ENCODE assay signal across 7 cellular contexts in the genomic region with DNA sequence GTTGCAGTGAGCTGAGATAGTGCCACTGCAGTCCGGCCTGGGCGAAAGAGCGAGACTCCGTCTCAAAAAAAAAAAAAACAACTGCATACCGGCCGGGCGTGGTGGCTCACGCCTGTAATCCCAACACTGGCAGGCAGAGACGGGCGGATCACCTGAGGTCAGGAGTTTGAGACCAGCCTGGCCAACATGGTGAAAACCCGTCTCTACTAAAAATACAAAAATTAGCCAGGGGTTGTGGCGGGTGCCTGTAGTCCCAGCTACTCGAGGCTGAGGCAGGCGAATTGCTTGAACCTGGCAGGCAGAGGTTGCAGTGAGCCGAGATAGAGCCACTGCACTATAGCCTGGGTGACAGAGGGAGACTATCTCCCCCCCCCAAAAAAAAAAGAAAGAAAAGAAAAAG. TPM values are rescaled to one million over a fixed set of nuclear protein-coding genes. Genes with fewer than 3 reads are reported as not detected.
A peak's percentile ranks its signal among the peaks of the same experiment; 100 is the strongest.
DNase-seq lines count a peak whose midpoint lies in the region; ATAC-seq and TF ChIP-seq lines count a peak whose summit lies in the region.
"Not testable (repeated sequence)": the region's sequence is repeated elsewhere in the genome, so short reads cannot be mapped to it uniquely, and the experiment has no call there.

No MANE protein-coding gene starts in this region.

- peak overlapping the region; percentile 100 for H3K27ac ChIP-seq in Panc1 (ENCODE audit: low read length)
- H3K27ac ChIP-seq in colonic mucosa: peak overlapping the region; percentile 100
- not testable (repeated sequence) for H3K27ac ChIP-seq in mesenchymal stem cell (ENCODE audit: low read length, poor library complexity, severe bottlenecking)
- H3K27ac ChIP-seq in sigmoid colon: peak overlapping the region in 3 of 4 donors; percentile 80 to 91 (median 90)
- peak overlapping the region; percentile 91 to 99 (median 95) for H3K27ac ChIP-seq in transverse colon

- H3K4me3 ChIP-seq in Caco-2 (ENCODE audit: low read depth, low read length); Panc1 (ENCODE audit: low read depth in 2 of 2, low read length in 2 of 2); colonic mucosa; mesenchymal stem cell (ENCODE audit: insufficient read depth in 1 of 2, low read depth in 1 of 2, low read length in 2 of 2); sigmoid colon; transverse colon: not testable (repeated sequence)

- not testable (repeated sequence) for ATAC-seq in Panc1

- not testable (repeated sequence) for H3K4me3 Mint-ChIP-seq in Caco-2 (ENCODE audit: unreplicated experiment); activated T-cell treated with anti-CD3 and anti-CD28 coated beads, Interleukin-2, amount 50 U/mL, for 24 hours

- H2AK5ac ChIP-seq in mesenchymal stem cell (ENCODE audit: low read length, severe bottlenecking): peak overlapping the region; percentile 81

- not testable (repeated sequence) for H3K27me3 Mint-ChIP-seq in Caco-2 (ENCODE audit: insufficient read depth, unreplicated experiment); activated T-cell treated with anti-CD3 and anti-CD28 coated beads, Interleukin-2, amount 50 U/mL, for 24 hours

- intact Hi-C loops in Caco-2 (cut with micrococcal nuclease; ENCODE audit: unreplicated experiment); Panc1 (cut with micrococcal nuclease; ENCODE audit: unreplicated experiment); colonic mucosa (cut with DNase I); sigmoid colon (cut with DNase I); transverse colon (cut with DNase I; ENCODE audit: low total_unique reads): not testable (repeated sequence)

- H3K9me3 ChIP-seq in Caco-2; Panc1 (ENCODE audit: control insufficient read depth, insufficient read depth, low read depth, low read length); colonic mucosa; mesenchymal stem cell (ENCODE audit: control insufficient read depth, low read length); sigmoid colon; transverse colon: not testable (repeated sequence)

- H3K4me1 ChIP-seq in Caco-2 (peaks cover 83% of the 10 kb centered on the region), Panc1 (ENCODE audit: control insufficient read depth, insufficient read depth, low read length) (peaks cover 72% of the 10 kb centered on the region), colonic mucosa (peaks cover 30% of the 10 kb centered on the region), mesenchymal stem cell (ENCODE audit: control insufficient read depth, insufficient read depth, low read depth, low read length) (peaks cover 14% of the 10 kb centered on the region), sigmoid colon (peaks cover 0 to 68% (median 59%) of the 10 kb centered on the region in 4 donors), transverse colon (peaks cover 49 to 97% (median 84%) of the 10 kb centered on the region in 4 donors)

- not testable (repeated sequence) for H3K79me1 ChIP-seq in mesenchymal stem cell (replicated peaks; ENCODE audit: low read length, poor library complexity, severe bottlenecking)

- not testable (repeated sequence) for TF ChIP-seq POLR2A in sigmoid colon (IDR thresholded peaks at IDR 0.05); transverse colon (IDR thresholded peaks at IDR 0.05)

- DNase-seq in Caco-2 (peak in 1 of 2 experiments; percentile 17), colonic mucosa (peak; percentile 39), sigmoid colon (peak; percentile 50)
- DNase-seq in Panc1 (ENCODE audit: low read depth, low spot score); activated T-cell treated with anti-CD3 and anti-CD28 coated beads, Interleukin-2, amount 50 U/mL, for 24 hours; mesenchymal stem cell; transverse colon: not testable (repeated sequence)

- BruUV-seq in Caco-2 (replicated peaks; lab: Mats Ljungman, UMichigan); Panc1 (replicated peaks; lab: Mats Ljungman, UMichigan): not testable (repeated sequence)

- 96% methylated on average over 11 of the region's 15 CpGs for WGBS in mesenchymal stem cell
- WGBS in sigmoid colon, 2 donors: 36 to 74% methylated on average over 15 of the region's 15 CpGs
- WGBS in transverse colon (ENCODE audit: low coverage in 1 of 2), 2 donors: 49 to 86% methylated on average over 10 to 15 of the region's 15 CpGs

- H3K4me1 Mint-ChIP-seq in Caco-2 (ENCODE audit: low read depth, unreplicated experiment): peaks cover 63% of the 10 kb centered on the region
- H3K4me1 Mint-ChIP-seq in activated T-cell treated with anti-CD3 and anti-CD28 coated beads, Interleukin-2, amount 50 U/mL, for 24 hours (ENCODE audit: low read depth): peaks cover 63% of the 10 kb centered on the region

- CTCF ChIA-PET in Caco-2 (lab: Charles Lee) (interaction anchor here (2.5 kb wide), 1 partner anchor 9 kb away, joined by 9 read pairs; no protein-coding TSS in a partner anchor), Panc1 (lab: Charles Lee) (interaction anchor here (0.6 to 0.7 kb wide), 3 partner anchors 7 to 158 kb away, joined by 3 to 6 read pairs (median 4); no protein-coding TSS in a partner anchor)

- POLR2A ChIA-PET in Caco-2 (lab: Charles Lee); Panc1 (lab: Charles Lee): not testable (repeated sequence)

- in situ Hi-C loops in Panc1 (cut with HindIII; ENCODE audit: low pct_unique_long_range_greater_than_20kb, low sequenced_read_pairs); transverse colon (cut with MboI; ENCODE audit: low pct_ligation_motif_present in 1 of 4, low pct_unique_long_range_greater_than_20kb in 1 of 4, low sequenced_read_pairs in 3 of 4): not testable (repeated sequence)

- peak overlapping the region; percentile 98 for H3K27ac Mint-ChIP-seq in Caco-2 (ENCODE audit: unreplicated experiment)
- H3K27ac Mint-ChIP-seq in activated T-cell treated with anti-CD3 and anti-CD28 coated beads, Interleukin-2, amount 50 U/mL, for 24 hours: peak overlapping the region; percentile 44

- H3K27me3 ChIP-seq in Caco-2 (replicated peaks; ENCODE audit: control insufficient read depth, insufficient read depth, low read length); Panc1 (ENCODE audit: control insufficient read depth, insufficient read depth, low read length); colonic mucosa; mesenchymal stem cell (ENCODE audit: control insufficient read depth in 1 of 2, insufficient read depth in 1 of 2, low read length in 2 of 2); sigmoid colon; transverse colon: not testable (repeated sequence)

- not testable (repeated sequence) for H3K23ac ChIP-seq in mesenchymal stem cell (ENCODE audit: low read length in 2 of 2)

- peak overlapping the region; percentile 23 to 48 for H3K18ac ChIP-seq in mesenchymal stem cell (ENCODE audit: low read depth in 1 of 2, low read length in 2 of 2)

- not testable (repeated sequence) for H3K14ac ChIP-seq in mesenchymal stem cell (ENCODE audit: low read length in 2 of 2)

- H2BK15ac ChIP-seq in mesenchymal stem cell (ENCODE audit: low read depth, poor library complexity, severe bottlenecking): not testable (repeated sequence)

- TF ChIP-seq CTCF in Caco-2 (IDR thresholded peaks at IDR 0.05; ENCODE audit: insufficient read depth in 1 of 2, low read depth in 1 of 2, low read length in 1 of 2, severe bottlenecking in 1 of 2, unreplicated experiment in 1 of 2); Panc1 (IDR thresholded peaks at IDR 0.05); colonic mucosa (IDR thresholded peaks at IDR 0.05); sigmoid colon (IDR thresholded peaks at IDR 0.05): not testable (repeated sequence)
- TF ChIP-seq CTCF in transverse colon (IDR thresholded peaks at IDR 0.05): peak in 1 of 5 experiments; percentile 3

- H3K4me2 ChIP-seq in mesenchymal stem cell (ENCODE audit: low read length, poor library complexity, severe bottlenecking): not testable (repeated sequence)

- not testable (repeated sequence) for H3K4ac ChIP-seq in mesenchymal stem cell (ENCODE audit: low read depth in 1 of 2, low read length in 2 of 2)

- peaks cover 71% of the 10 kb centered on the region for H3K36me3 Mint-ChIP-seq in Caco-2 (ENCODE audit: insufficient read depth, unreplicated experiment)
- H3K36me3 Mint-ChIP-seq in activated T-cell treated with anti-CD3 and anti-CD28 coated beads, Interleukin-2, amount 50 U/mL, for 24 hours (ENCODE audit: low read depth): not testable (repeated sequence)

- H3K9me3 Mint-ChIP-seq in Caco-2 (ENCODE audit: unreplicated experiment); activated T-cell treated with anti-CD3 and anti-CD28 coated beads, Interleukin-2, amount 50 U/mL, for 24 hours: not testable (repeated sequence)

- not testable (repeated sequence) for H2AFZ ChIP-seq in mesenchymal stem cell (ENCODE audit: low read depth, low read length)

- not testable (repeated sequence) for H2BK5ac ChIP-seq in mesenchymal stem cell (ENCODE audit: low read depth, low read length, poor library complexity, severe bottlenecking)

- TF ChIP-seq EP300 in sigmoid colon (IDR thresholded peaks at IDR 0.05); transverse colon (IDR thresholded peaks at IDR 0.05; ENCODE audit: low read depth): not testable (repeated sequence)

- peak overlapping the region in 1 of 2 experiments; percentile 59 for H2BK12ac ChIP-seq in mesenchymal stem cell (ENCODE audit: low read length in 2 of 2)

- H4K91ac ChIP-seq in mesenchymal stem cell (ENCODE audit: low read length): not testable (repeated sequence)

- H2BK120ac ChIP-seq in mesenchymal stem cell (ENCODE audit: low read depth, low read length): not testable (repeated sequence)

- not testable (repeated sequence) for H4K8ac ChIP-seq in mesenchymal stem cell (ENCODE audit: low read length)

- H3K36me3 ChIP-seq in Caco-2 (ENCODE audit: control insufficient read depth, insufficient read depth, low read length); Panc1 (ENCODE audit: control insufficient read depth, insufficient read depth, low read length); colonic mucosa; mesenchymal stem cell (ENCODE audit: control insufficient read depth in 1 of 2, insufficient read depth in 2 of 2, low read depth in 1 of 2, low read length in 2 of 2); sigmoid colon; transverse colon: not testable (repeated sequence)

- peak overlapping the region in 1 of 2 donors; percentile 96 for H3K9ac ChIP-seq in colonic mucosa (ENCODE audit: low read depth in 2 of 2, low read length in 2 of 2)
- H3K9ac ChIP-seq in mesenchymal stem cell (ENCODE audit: low read length): not testable (repeated sequence)

RNA-seq across cellular contexts. Expression of a gene that starts 42.4 kb away (rescaled TPM):
- 22.5 and 23.6 TPM in 2 replicates for total RNA-seq in Caco-2 (2022)
- total RNA-seq in Panc1 (2021; ENCODE audit: unreplicated experiment): 12.5 TPM
- 8.6 TPM for polyA plus RNA-seq in Panc1 (2012; ENCODE audit: insufficient read length)
- 1 to 10 TPM; 5.9 to 7.9 TPM for total RNA-seq in colonic mucosa
- polyA plus RNA-seq in mesenchymal stem cell (2013, experiment 1 of 2): 4.7 TPM
- polyA plus RNA-seq in mesenchymal stem cell (2013, experiment 2 of 2): 4.6 TPM
- total RNA-seq in sigmoid colon: 10 to 100 TPM; 13.8 to 23.2 (median 14.6) TPM
- polyA plus RNA-seq in sigmoid colon: 1 to 10 TPM; 3.9 to 5.9 (median 5.4) TPM
- total RNA-seq in transverse colon: 10 to 100 TPM in 1 of 4 donors, 1 to 10 TPM in 2, under 1 TPM in 1; 0.80 to 13.3 (median 4.1) TPM

RNA-seq across cellular contexts. Expression of a gene that starts 42.6 kb away (rescaled TPM):
- total RNA-seq in Caco-2 (2022): 66.9 and 68.3 TPM in 2 replicates
- total RNA-seq in Panc1 (2021; ENCODE audit: unreplicated experiment): 34.6 TPM
- 28.0 TPM for polyA plus RNA-seq in Panc1 (2012; ENCODE audit: insufficient read length)
- 10 to 100 TPM; 24.1 to 26.8 TPM for total RNA-seq in colonic mucosa
- polyA plus RNA-seq in mesenchymal stem cell (2013, experiment 1 of 2): 17.4 TPM
- polyA plus RNA-seq in mesenchymal stem cell (2013, experiment 2 of 2): 17.7 TPM
- 10 to 100 TPM; 28.9 to 63.0 (median 45.7) TPM for total RNA-seq in sigmoid colon
- 10 to 100 TPM in 1 of 3 donors, 1 to 10 TPM in 2; 8.1 to 13.3 (median 9.0) TPM for polyA plus RNA-seq in sigmoid colon
- total RNA-seq in transverse colon: 10 to 100 TPM; 18.3 to 51.3 (median 28.1) TPM
